Comparison of ENCODE assay signal across 11 cellular contexts in genomic region chr10:6578221-6579192, GRCh38. TPM values are rescaled to one million over a fixed set of nuclear protein-coding genes. Genes with fewer than 3 reads are reported as not detected.
DNase-seq lines count a peak whose midpoint lies in the region; ATAC-seq, FAIRE-seq and TF ChIP-seq lines count a peak whose summit lies in the region.
"Had no signal": no experiment of that assay in that cellular context is flagged by ENCODE, and none has a peak within 500 bp of the region (broad histone marks: within the 10 kb centered on the region; RNA-seq: fewer than 3 reads in every experiment).

No MANE protein-coding gene starts in this region.

- peak overlapping the region; percentile 32 for H3K4me2 ChIP-seq in mesendoderm (ENCODE audit: low read length)
- no peak overlapping the region for H3K4me2 ChIP-seq in HepG2 (ENCODE audit: low read depth, low read length)

- H3K56ac ChIP-seq in mesendoderm (ENCODE audit: low read length) = peak overlapping the region; percentile 49

- H3K23ac ChIP-seq in mesendoderm (ENCODE audit: low read length) = no peak overlapping the region

- H3K9me3 ChIP-seq in HepG2 (ENCODE audit: low read length) = no peaks in the 10 kb centered on the region

- H3K36me3 ChIP-seq in mesendoderm (ENCODE audit: control insufficient read depth, insufficient read depth, low read length) = no peaks in the 10 kb centered on the region
- H3K36me3 ChIP-seq in urinary bladder (ENCODE audit: insufficient read depth) = no peaks in the 10 kb centered on the region
- no peaks in the 10 kb centered on the region for H3K36me3 ChIP-seq in HepG2 (replicated peaks in 1 of 2; ENCODE audit: control insufficient read depth in 1 of 2, insufficient read depth in 2 of 2, low read length in 2 of 2)

- peak overlapping the region; percentile 13 for H3K18ac ChIP-seq in mesendoderm (ENCODE audit: low read length)

- no peak overlapping the region for H3K27ac ChIP-seq in mesendoderm (ENCODE audit: low read depth, low read length)
- no peak overlapping the region for H3K27ac ChIP-seq in urinary bladder (ENCODE audit: low read depth)
- no peak overlapping the region for H3K27ac ChIP-seq in HepG2 (ENCODE audit: extremely low read length, insufficient read depth, low read length)

- H3K9me3 Mint-ChIP-seq in activated naive CD4-positive, alpha-beta T cell treated with anti-CD3 and anti-CD28 coated beads, Interleukin-2, amount 50 U/mL, for 72 hours = no peaks in the 10 kb centered on the region
- H3K9me3 Mint-ChIP-seq: stimulated activated memory B cell treated with anti-CD40 and anti-IgM and Interleukin-4, amounts not matched to agents 10 μg/mL and 1 μg/mL and 100 μg/mL, for 72 hours had no signal

- H3K27me3 ChIP-seq in mesendoderm (ENCODE audit: insufficient read depth, low read length, poor library complexity) (no peaks in the 10 kb centered on the region), HepG2 (ENCODE audit: control insufficient read depth in 1 of 2, insufficient read depth in 2 of 2, low read length in 2 of 2) (peaks cover 2 to 27% of the 10 kb centered on the region in 2 experiments; a peak in 3 of 5 replicates)

- H3K9ac ChIP-seq in mesendoderm (ENCODE audit: low read length) (peak overlapping the region; percentile 45), HepG2 (ENCODE audit: insufficient read depth, low read depth, low read length) (no peak overlapping the region)

- no peaks in the 10 kb centered on the region for H3K79me2 ChIP-seq in mesendoderm (ENCODE audit: control insufficient read depth, insufficient read depth, low read length)
- H3K79me2 ChIP-seq in HepG2 (ENCODE audit: insufficient read depth, low read length) = no peaks in the 10 kb centered on the region

- no peak overlapping the region for H2BK15ac ChIP-seq in mesendoderm (replicated peaks; ENCODE audit: low read depth)

- no peak for TF ChIP-seq POLR2A in HepG2 (IDR thresholded peaks at IDR 0.05; ENCODE audit: insufficient read depth in 1 of 2, low read depth in 2 of 2, low read length in 2 of 2)

- no peak overlapping the region for H2AK5ac ChIP-seq in mesendoderm (ENCODE audit: low read length)

- intact Hi-C loops in HepG2 (cut with micrococcal nuclease; ENCODE audit: unreplicated experiment) = no loop called here

- H3K4me1 ChIP-seq in mesendoderm (ENCODE audit: control insufficient read depth, low read depth, low read length) (peaks cover 6% of the 10 kb centered on the region), urinary bladder (ENCODE audit: insufficient read depth) (no peaks in the 10 kb centered on the region), HepG2 (ENCODE audit: insufficient read depth, low read length) (peaks cover 18% of the 10 kb centered on the region; the same call in 1 of the 2 replicates)

- no peak for TF ChIP-seq EP300 in HepG2 (IDR thresholded peaks at IDR 0.05; ENCODE audit: low read depth in 2 of 2, low read length in 2 of 2)
- TF ChIP-seq EP300 in HepG2 (CRISPR knock-in tag; IDR thresholded peaks at IDR 0.05; ENCODE audit: borderline replicate concordance) = no peak

- TF ChIP-seq CTCF in HepG2 (CRISPR knock-in tag; IDR thresholded peaks at IDR 0.05) = no peak

- H3K27ac Mint-ChIP-seq in activated naive CD4-positive, alpha-beta T cell treated with anti-CD3 and anti-CD28 coated beads, Interleukin-2, amount 50 U/mL, for 72 hours = peak overlapping the region; percentile 98
- H3K27ac Mint-ChIP-seq: stimulated activated memory B cell treated with anti-CD40 and anti-IgM and Interleukin-4, amounts not matched to agents 10 μg/mL and 1 μg/mL and 100 μg/mL, for 72 hours had no signal

- H3K4me3 ChIP-seq in mesendoderm (ENCODE audit: low read length) = no peak overlapping the region
- H3K4me3 ChIP-seq in urinary bladder (ENCODE audit: low read depth, low read length) = peak overlapping the region; percentile 5
- H3K4me3 ChIP-seq in HepG2 (replicated peaks in 1 of 3; ENCODE audit: insufficient read depth in 1 of 3, low read depth in 2 of 3, low read length in 3 of 3) = no peak overlapping the region

- H3K79me1 ChIP-seq in mesendoderm (ENCODE audit: low read length) = no peaks in the 10 kb centered on the region

- FAIRE-seq in HepG2 (lab: Jason Lieb, UNC) = no peak

- H2BK120ac ChIP-seq in mesendoderm (ENCODE audit: low read depth, low read length) = no peak overlapping the region

- in situ Hi-C loops in HepG2 (cut with HindIII; ENCODE audit: extremely low pct_ligation_motif_present, low pct_unique_long_range_greater_than_20kb) = no loop called here

- no peak overlapping the region for H4K8ac ChIP-seq in mesendoderm (ENCODE audit: low read depth, low read length)

- H2AFZ ChIP-seq in HepG2 (ENCODE audit: low read length) = no peak overlapping the region

- BruUV-seq in HepG2 (replicated peaks; lab: Mats Ljungman, UMichigan) = no TSS peak

- no peaks in the 10 kb centered on the region for H4K20me1 ChIP-seq in HepG2 (ENCODE audit: insufficient read depth, low read length)

- peak in 1 of 2 donors; percentile 6 for ATAC-seq in activated naive CD4-positive, alpha-beta T cell treated with anti-CD3 and anti-CD28 coated beads, Interleukin-2, amount 50 U/mL, for 72 hours
- ATAC-seq in GM18868 (IDR thresholded peaks at IDR 0.05; ENCODE audit: unreplicated experiment) (no peak), HepG2 (no peak)
- ATAC-seq: left lobe of liver; stimulated activated memory B cell treated with anti-CD40 and anti-IgM and Interleukin-4, amounts not matched to agents 10 μg/mL and 1 μg/mL and 100 μg/mL, for 72 hours had no signal

- POLR2A ChIA-PET in HepG2 (lab: Yijun Ruan, JAX) = no interaction called here

- WGBS in mesendoderm (ENCODE audit: extremely low coverage, insufficient coverage, low lambda C conversion rate) = no CpG with 5 or more reads among the region's 21 CpGs
- WGBS in urinary bladder = 79% methylated on average over 21 of the region's 21 CpGs
- 59% methylated on average over 21 of the region's 21 CpGs for WGBS in HepG2 (ENCODE audit: low lambda C conversion rate)

- H3K36me3 Mint-ChIP-seq in activated naive CD4-positive, alpha-beta T cell treated with anti-CD3 and anti-CD28 coated beads, Interleukin-2, amount 50 U/mL, for 72 hours = peaks cover 32 to 63% of the 10 kb centered on the region in 2 donors
- H3K36me3 Mint-ChIP-seq: stimulated activated memory B cell treated with anti-CD40 and anti-IgM and Interleukin-4, amounts not matched to agents 10 μg/mL and 1 μg/mL and 100 μg/mL, for 72 hours had no signal

- H3K4ac ChIP-seq in mesendoderm (ENCODE audit: low read depth, low read length) = no peak overlapping the region

- no peak overlapping the region for H2BK5ac ChIP-seq in mesendoderm (ENCODE audit: low read length)

- DNase-seq in stimulated activated CD4-positive, alpha-beta T cell treated with anti-CD3 and anti-CD28 coated beads, Interleukin-4, amount 100 ng/mL, for 24 hours = peak; percentile 46
- DNase-seq in stimulated activated CD4-positive, alpha-beta T cell treated with anti-CD3 and anti-CD28 coated beads, Interleukin-4, amount 100 ng/mL, for 4 hours = no peak
- DNase-seq in activated naive CD4-positive, alpha-beta T cell treated with anti-CD3 and anti-CD28 coated beads, Interleukin-2, amount 50 U/mL, for 72 hours (ENCODE audit: low spot score in 2 of 2) = no peak
- DNase-seq in mesendoderm (no peak), Kasumi-1 (lab: John Stamatoyannopoulos, UW) (no peak), HepG2 (ENCODE audit: low spot score) (no peak)
- DNase-seq: SHP77 had no signal

- no peak for TF ChIP-seq RAD21 in HepG2 (CRISPR knock-in tag; IDR thresholded peaks at IDR 0.05)

- CTCF ChIA-PET in HepG2 (lab: Yijun Ruan, JAX; ENCODE audit: low intra/inter-chr PET ratio, low total read pairs) = no interaction called here

- H4K5ac ChIP-seq in mesendoderm (ENCODE audit: low read length) = no peak overlapping the region

TF ChIP-seq in HepG2, 621 proteins besides CTCF, POLR2A, EP300 and RAD21:
- no peak for TF ChIP-seq GABPB1 (CRISPR knock-in tag; IDR thresholded peaks at IDR 0.05)
- TF ChIP-seq TRIM24 (CRISPR knock-in tag; IDR thresholded peaks at IDR 0.05) = no peak
- no peak for TF ChIP-seq TFDP2 (CRISPR knock-in tag; IDR thresholded peaks at IDR 0.05)
TF ChIP-seq in HepG2: peak in this region for 0.

RNA-seq across cellular contexts. Expression of gene PRKCQ, which starts 1.6 kb away (rescaled TPM):
- total RNA-seq in activated naive CD4-positive, alpha-beta T cell treated with anti-CD3 and anti-CD28 coated beads, Interleukin-2, amount 50 U/mL, for 72 hours = 10 to 100 TPM; 27.5 to 48.4 TPM
- polyA plus RNA-seq in mesendoderm (2013, experiment 1 of 2) = 7.4 TPM
- polyA plus RNA-seq in mesendoderm (2013, experiment 2 of 2) = 7.3 TPM
- total RNA-seq in urinary bladder = 3.2 TPM
- 0.49 TPM for polyA plus RNA-seq in urinary bladder
- 0.35 and 0.60 TPM in 2 replicates for total RNA-seq in HepG2 (2016; rRNA removed; fragmentation: Illumina TruSeq; extraction: Trizol)
- 0.20 and 0.35 TPM in 2 replicates for total RNA-seq in HepG2 (2016; cell fraction: cytosol; rRNA removed; fragmentation: Illumina TruSeq; extraction: Trizol; ENCODE audit: low read depth)
- 0.28 and 0.58 TPM in 2 replicates for total RNA-seq in HepG2 (2016; cell fraction: insoluble cytoplasmic fraction; rRNA removed; fragmentation: Illumina TruSeq; extraction: Trizol)
- total RNA-seq in HepG2 (2016; cell fraction: membrane; rRNA removed; fragmentation: Illumina TruSeq; extraction: Trizol) = 0.34 and 0.38 TPM in 2 replicates
- 0.37 and 0.41 TPM in 2 replicates for total RNA-seq in HepG2 (2016; cell fraction: nucleus; rRNA removed; fragmentation: Illumina TruSeq; extraction: Trizol)
- 0.05 and 0.13 TPM in 2 replicates for polyA plus RNA-seq in HepG2 (2011; rRNA removed)
- 0.05 TPM in 2 replicates for polyA plus RNA-seq in HepG2 (2011; cell fraction: cytosol; rRNA removed)
- polyA plus RNA-seq in HepG2 (2011; cell fraction: nucleus; rRNA removed) = 0.03 and 0.06 TPM in 2 replicates
- 0.08 and 0.09 TPM in 2 replicates for polyA plus RNA-seq in HepG2 (2012)
- polyA plus RNA-seq in HepG2 (2016; cell fraction: cytosol; fragmentation: Illumina TruSeq; extraction: Trizol; ENCODE audit: low read depth) = 0.14 and 0.18 TPM in 2 replicates
- polyA plus RNA-seq in HepG2 (2016; cell fraction: insoluble cytoplasmic fraction; fragmentation: Illumina TruSeq; extraction: Trizol; ENCODE audit: low read depth) = 0.28 and 0.47 TPM in 2 replicates
- 0.11 and 0.28 TPM in 2 replicates for polyA plus RNA-seq in HepG2 (2016; cell fraction: membrane; fragmentation: Illumina TruSeq; extraction: Trizol; ENCODE audit: low read depth)
- polyA plus RNA-seq in HepG2 (2016; cell fraction: nucleus; fragmentation: Illumina TruSeq; extraction: Trizol; ENCODE audit: insufficient read depth, low read depth) = 0.48 TPM in 1 of 2 replicates, not detected in the other
- 0.22 and 2.0 TPM in 2 replicates for polyA minus RNA-seq in HepG2 (2011; rRNA and poly(A)+ RNA removed; ENCODE audit: low replicate concordance)
- not detected in 2 replicates for polyA minus RNA-seq in HepG2 (2011; cell fraction: cytosol; rRNA and poly(A)+ RNA removed)
- polyA minus RNA-seq in HepG2 (2011; cell fraction: nucleus; rRNA and poly(A)+ RNA removed) = 0.26 TPM in 1 of 2 replicates, not detected in the other
